ENCODE assay signal across 13 cellular contexts in the genomic region with DNA sequence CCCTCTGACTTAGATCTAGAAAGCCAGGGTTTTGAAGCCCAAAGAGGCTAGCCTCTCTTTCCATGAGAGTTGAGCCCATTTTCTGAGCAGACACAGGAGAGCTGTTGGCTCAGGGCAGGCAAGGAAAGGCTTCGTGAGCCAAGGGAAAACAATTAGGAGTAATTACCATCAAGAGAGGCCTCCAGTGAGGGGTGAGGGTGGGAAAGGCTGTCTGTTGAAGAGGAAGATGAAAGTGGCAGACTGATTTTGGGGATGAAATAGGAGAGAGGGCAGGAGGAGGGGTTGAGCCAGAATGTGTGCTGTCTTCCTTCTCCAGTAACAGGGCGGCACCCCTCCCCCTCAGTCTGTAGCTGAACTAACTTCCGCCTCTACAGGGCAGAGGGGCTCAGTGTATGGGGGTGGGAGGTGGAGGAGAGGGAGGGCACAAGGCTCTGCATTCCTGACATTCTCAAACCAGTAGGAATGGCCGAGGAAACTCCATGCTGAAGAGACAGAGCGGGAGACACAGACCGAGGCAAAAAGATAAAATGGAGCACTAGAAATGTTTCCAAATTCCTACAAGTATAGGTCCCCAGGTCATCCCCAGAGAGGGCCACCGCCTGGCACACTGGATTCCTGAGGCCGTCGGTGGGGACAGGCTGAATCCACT. TPM values are rescaled to one million over a fixed set of nuclear protein-coding genes. Genes with fewer than 3 reads are reported as not detected.
A peak's percentile ranks its signal among the peaks of the same experiment; 100 is the strongest.
DNase-seq lines count a peak whose midpoint lies in the region; ATAC-seq and TF ChIP-seq lines count a peak whose summit lies in the region.
"Had no signal": no experiment of that assay in that cellular context is flagged by ENCODE, and none has a peak within 500 bp of the region (broad histone marks: within the 10 kb centered on the region; RNA-seq: fewer than 3 reads in every experiment).

No MANE protein-coding gene starts in this region.

- H3K4me3 ChIP-seq in SJSA1 = no peak overlapping the region
- no peak overlapping the region for H3K4me3 ChIP-seq in hepatocyte
- peak overlapping the region; percentile 18 for H3K4me3 ChIP-seq in neuron (ENCODE audit: low read length)
- H3K4me3 ChIP-seq: esophagus muscularis mucosa, skin epidermis had no signal

- H3K9me3 ChIP-seq in SJSA1 (replicated peaks) (0 out of 2 replicates have a peak, but pooled peaks cover 3% of the 10 kb centered on the region), hepatocyte (ENCODE audit: low read depth) (no peaks in the 10 kb centered on the region), neuron (ENCODE audit: low read length) (no peaks in the 10 kb centered on the region)
- H3K9me3 ChIP-seq: esophagus muscularis mucosa had no signal

- no peaks in the 10 kb centered on the region for H4K20me1 ChIP-seq in hepatocyte (ENCODE audit: insufficient read depth, poor library complexity, severe bottlenecking)

- H2AFZ ChIP-seq in hepatocyte (peak overlapping the region; percentile 24), neuron (ENCODE audit: low read depth, low read length) (peak overlapping the region; percentile 58)

- H3K4me1 ChIP-seq in SJSA1 (replicated peaks) = no peaks in the 10 kb centered on the region
- H3K4me1 ChIP-seq in hepatocyte (ENCODE audit: insufficient read depth) = peaks cover 17% of the 10 kb centered on the region
- peaks cover 18% of the 10 kb centered on the region for H3K4me1 ChIP-seq in neuron (ENCODE audit: insufficient read depth, low read length)
- H3K4me1 ChIP-seq: esophagus muscularis mucosa had no signal

- no peak overlapping the region for H3K4me3 Mint-ChIP-seq in activated T-cell treated with anti-CD3 and anti-CD28 coated beads, Interleukin-2, amount 50 U/mL, for 4 hours

- TF ChIP-seq CTCF in hepatocyte (IDR thresholded peaks at IDR 0.05; ENCODE audit: poor library complexity) = no peak

- DNase-seq in ELF-1 (ENCODE audit: low read depth, low spot score) (peak; percentile 96), SJSA1 (ENCODE audit: low read depth in 1 of 2, low spot score in 2 of 2) (peak; percentile 76 to 96), hepatocyte (ENCODE audit: low spot score) (peak; percentile 79), 8988T (no peak), SK-N-DZ (ENCODE audit: low spot score) (no peak)
- DNase-seq in activated T-cell treated with anti-CD3 and anti-CD28 coated beads, Interleukin-2, amount 50 U/mL, for 4 hours = no peak
- DNase-seq: NCI-H524, SW 1271 had no signal

- peak overlapping the region; percentile 42 for H3K4me2 ChIP-seq in hepatocyte

- no peaks in the 10 kb centered on the region for H3K9me2 ChIP-seq in hepatocyte (replicated peaks; ENCODE audit: insufficient read depth)

- H3K27me3 ChIP-seq in SJSA1 (replicated peaks) (peaks cover 88% of the 10 kb centered on the region), hepatocyte (no peaks in the 10 kb centered on the region), neuron (ENCODE audit: insufficient read depth, low read length) (no peaks in the 10 kb centered on the region)

- no peaks in the 10 kb centered on the region for H3K9me3 Mint-ChIP-seq in activated T-cell treated with anti-CD3 and anti-CD28 coated beads, Interleukin-2, amount 50 U/mL, for 4 hours

- H3K27ac ChIP-seq in SJSA1 = no peak overlapping the region
- peak overlapping the region; percentile 56 for H3K27ac ChIP-seq in hepatocyte
- H3K27ac ChIP-seq: esophagus muscularis mucosa, skin epidermis had no signal

- H3K36me3 Mint-ChIP-seq in activated T-cell treated with anti-CD3 and anti-CD28 coated beads, Interleukin-2, amount 50 U/mL, for 4 hours (ENCODE audit: insufficient read depth) = no peaks in the 10 kb centered on the region

- peaks cover 6% of the 10 kb centered on the region for H3K4me1 Mint-ChIP-seq in activated T-cell treated with anti-CD3 and anti-CD28 coated beads, Interleukin-2, amount 50 U/mL, for 4 hours (ENCODE audit: low read depth)

- WGBS in hepatocyte (ENCODE audit: low lambda C conversion rate, missing lambda C conversion rate) = 19% methylated on average over 9 of the region's 9 CpGs

- no peaks in the 10 kb centered on the region for H3K79me2 ChIP-seq in hepatocyte

- H3K36me3 ChIP-seq in SJSA1 (no peaks in the 10 kb centered on the region), hepatocyte (replicated peaks; ENCODE audit: insufficient read depth, low read depth) (no peaks in the 10 kb centered on the region), neuron (ENCODE audit: insufficient read depth, low read length) (no peaks in the 10 kb centered on the region)

- no peaks in the 10 kb centered on the region for H3K27me3 Mint-ChIP-seq in activated T-cell treated with anti-CD3 and anti-CD28 coated beads, Interleukin-2, amount 50 U/mL, for 4 hours (ENCODE audit: low read depth)

- ATAC-seq in activated T-cell treated with anti-CD3 and anti-CD28 coated beads, Interleukin-2, amount 50 U/mL, for 4 hours = no peak
- ATAC-seq in HG02610 (IDR thresholded peaks at IDR 0.05; ENCODE audit: unreplicated experiment) = no peak

RNA-seq across cellular contexts. Expression of a gene that starts 33.1 kb away (rescaled TPM):
- not detected in 2 replicates for total RNA-seq in SJSA1 (2014; rRNA removed; shearing (Covaris generic))
- total RNA-seq in hepatocyte = 32.7 and 52.5 TPM in 2 replicates
- polyA plus RNA-seq in hepatocyte = 43.8 and 57.9 TPM in 2 replicates
- total RNA-seq in activated T-cell treated with anti-CD3 and anti-CD28 coated beads, Interleukin-2, amount 50 U/mL, for 4 hours = under 1 TPM in 1 of 3 donors, not detected in 2; 0.08 TPM
- polyA plus RNA-seq in SK-N-DZ (2014; cell fraction: cytosol; rRNA removed) = 6.6 and 9.9 TPM in 2 replicates
- polyA plus RNA-seq in SK-N-DZ (2014; cell fraction: nucleus; rRNA removed) = 55.9 and 74.4 TPM in 2 replicates
- total RNA-seq: esophagus muscularis mucosa had no signal
- polyA plus RNA-seq: CD14-positive monocyte had no signal

Comparison
In these comparisons a context has a peak if more than half of its experiments do, and no peak if none do; other contexts are left out.
1. DNase-seq: peak in ELF-1 (single experiment), SJSA1 (2 of 2) and hepatocyte (single experiment); none in activated T-cell treated with anti-CD3 and anti-CD28 coated beads, Interleukin-2, amount 50 U/mL, for 4 hours (single experiment), 8988T (single experiment) and SK-N-DZ (single experiment).
2. RNA of a gene that starts 33.1 kb away (total RNA-seq): 32.7 to 52.5 TPM in hepatocyte; 0.08 TPM in activated T-cell treated with anti-CD3 and anti-CD28 coated beads, Interleukin-2, amount 50 U/mL, for 4 hours and not detected in SJSA1; every median in the first group is over 10 times any median in the second.